In genomic region chr22:44801476-44801875, GRCh38 we compare ENCODE assay signal across 23 cellular contexts. TPM values are rescaled to one million over a fixed set of nuclear protein-coding genes. Genes with fewer than 3 reads are reported as not detected.
"Had no signal": no experiment of that assay in that cellular context is flagged by ENCODE, and none has a peak within 500 bp of the region (broad histone marks: within the 10 kb centered on the region; RNA-seq: fewer than 3 reads in every experiment).

No MANE protein-coding gene starts in this region.

- H3K27me3 ChIP-seq: neural progenitor cell, ovary, tibial nerve, upper lobe of left lung had no signal

- H3K4me2 ChIP-seq: neural progenitor cell had no signal

- H3K36me3 Mint-ChIP-seq: immature natural killer cell; memory B cell; neural progenitor cell; stimulated activated memory B cell treated with anti-CD40 and anti-IgM and Interleukin-4, amounts not matched to agents 10 μg/mL and 1 μg/mL and 100 μg/mL, for 72 hours had no signal

- H3K9me3 Mint-ChIP-seq: immature natural killer cell; memory B cell; neural progenitor cell; stimulated activated memory B cell treated with anti-CD40 and anti-IgM and Interleukin-4, amounts not matched to agents 10 μg/mL and 1 μg/mL and 100 μg/mL, for 72 hours had no signal

- H3K9me3 ChIP-seq: ovary, psoas muscle, sigmoid colon, thoracic aorta, tibial nerve, upper lobe of left lung had no signal

- H2AFZ ChIP-seq: neural progenitor cell had no signal

- H3K4me1 ChIP-seq: psoas muscle, sigmoid colon, tibial nerve, upper lobe of left lung had no signal

- H3K4me1 Mint-ChIP-seq: memory B cell; stimulated activated memory B cell treated with anti-CD40 and anti-IgM and Interleukin-4, amounts not matched to agents 10 μg/mL and 1 μg/mL and 100 μg/mL, for 72 hours had no signal

- H3K27ac ChIP-seq: coronary artery, neural progenitor cell, ovary, psoas muscle, sigmoid colon, thoracic aorta, tibial nerve, upper lobe of left lung had no signal

- DNase-seq: dermis blood vessel endothelial cell; effector memory CD4-positive, alpha-beta T cell; hypothalamus; immature natural killer cell; nucleus accumbens; ovary; posterior cingulate gyrus; psoas muscle; right cardiac atrium; sigmoid colon; stimulated activated CD4-positive, alpha-beta T cell treated with anti-CD3 and anti-CD28 coated beads, Interleukin-4, amount 100 ng/mL, for 4 hours; stimulated activated naive CD8-positive, alpha-beta T cell treated with anti-CD3 and anti-CD28 coated beads, Interleukin-15, Interleukin-2, amounts not matched to agents 100 U/mL and 50 U/mL, for 24 hours; substantia nigra; upper lobe of left lung had no signal

- ATAC-seq: left lobe of liver; psoas muscle; right cardiac atrium; stimulated activated memory B cell treated with anti-CD40 and anti-IgM and Interleukin-4, amounts not matched to agents 10 μg/mL and 1 μg/mL and 100 μg/mL, for 72 hours had no signal

- H3K4me3 ChIP-seq: coronary artery, lung, neural progenitor cell, ovary, psoas muscle, sigmoid colon, thoracic aorta, tibial nerve, upper lobe of left lung had no signal

- H3K36me3 ChIP-seq: neural progenitor cell, ovary, sigmoid colon, thoracic aorta, tibial nerve, upper lobe of left lung had no signal

- H3K4me3 Mint-ChIP-seq: immature natural killer cell; memory B cell; nephron; neural progenitor cell; stimulated activated memory B cell treated with anti-CD40 and anti-IgM and Interleukin-4, amounts not matched to agents 10 μg/mL and 1 μg/mL and 100 μg/mL, for 72 hours had no signal

- H3K27ac Mint-ChIP-seq: immature natural killer cell; memory B cell; nephron; neural progenitor cell; stimulated activated memory B cell treated with anti-CD40 and anti-IgM and Interleukin-4, amounts not matched to agents 10 μg/mL and 1 μg/mL and 100 μg/mL, for 72 hours had no signal

- H3K9ac ChIP-seq: neural progenitor cell had no signal

RNA-seq across cellular contexts. Expression of gene ARHGAP8, which starts 49.1 kb away (rescaled TPM):
- total RNA-seq: dermis blood vessel endothelial cell had no signal
- polyA plus RNA-seq: psoas muscle had no signal
